ENCODE assay signal across 17 cellular contexts in the genomic region with DNA sequence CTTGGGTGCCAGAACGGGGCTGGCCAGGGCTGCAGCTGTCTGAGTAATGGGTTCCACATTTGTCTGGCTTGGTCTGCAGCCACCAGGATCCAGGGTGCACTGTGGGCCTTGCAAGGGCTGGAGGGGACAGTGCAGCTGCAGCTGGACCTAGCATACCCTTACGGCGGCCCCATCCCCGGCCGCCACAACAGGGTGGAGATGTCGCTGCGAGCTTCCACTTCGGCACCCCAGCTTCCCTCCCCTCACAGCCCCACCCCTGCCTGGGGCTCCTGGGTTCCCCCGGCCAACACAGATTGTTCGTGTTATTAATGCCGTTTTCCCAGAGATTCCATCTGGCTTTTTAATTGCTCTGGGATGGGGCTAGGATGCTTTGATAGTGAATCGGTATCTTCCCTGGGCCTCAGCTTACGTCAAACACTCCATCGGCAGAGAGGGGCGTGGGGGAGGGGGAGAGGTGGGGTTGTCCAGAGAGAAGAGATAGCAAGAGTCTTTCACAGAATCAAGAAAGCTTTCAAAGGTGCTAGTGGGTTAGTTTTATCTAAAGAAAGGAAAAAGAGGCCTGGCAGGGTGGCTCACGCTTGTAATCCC. TPM values are rescaled to one million over a fixed set of nuclear protein-coding genes. Genes with fewer than 3 reads are reported as not detected.
A peak's percentile ranks its signal among the peaks of the same experiment; 100 is the strongest.
DNase-seq lines count a peak whose midpoint lies in the region; ATAC-seq and TF ChIP-seq lines count a peak whose summit lies in the region.
"Had no signal": no experiment of that assay in that cellular context is flagged by ENCODE, and none has a peak within 500 bp of the region (broad histone marks: within the 10 kb centered on the region; RNA-seq: fewer than 3 reads in every experiment).

No MANE protein-coding gene starts in this region.

- TF ChIP-seq POLR2A in spleen (IDR thresholded peaks at IDR 0.05) = no peak

- peak overlapping the region in 2 of 8 donors; percentile 7 to 94 for H3K27ac ChIP-seq in spleen
- H3K27ac ChIP-seq: ascending aorta, RWPE1 had no signal

- H3K4me3 ChIP-seq in spleen = no peak overlapping the region
- H3K4me3 ChIP-seq: ascending aorta, MG63 had no signal

- no peaks in the 10 kb centered on the region for H3K36me3 ChIP-seq in spleen
- H3K36me3 ChIP-seq: ascending aorta, MG63 had no signal

- peaks cover 0 to 93% (median 23%) of the 10 kb centered on the region in 7 donors for H3K27me3 ChIP-seq in spleen (replicated peaks in 1 of 7)

- 74 to 89% (median 82%) methylated on average over 14 to 16 of the region's 16 CpGs for WGBS in spleen, 5 donors

- no peaks in the 10 kb centered on the region for H3K9me3 ChIP-seq in spleen
- H3K9me3 ChIP-seq: ascending aorta, MG63 had no signal

- DNase-seq in DMS 273 (lab: John Stamatoyannopoulos, UW; ENCODE audit: unreplicated experiment) (peak; percentile 77), NCI-H2171 (lab: John Stamatoyannopoulos, UW) (peak; percentile 71), islet precursor cell (peak; percentile 49), spleen (peak; percentile 71), ecto neural progenitor cell (ENCODE audit: low spot score) (no peak), UCSD-AML1 (lab: John Stamatoyannopoulos, UW; ENCODE audit: unreplicated experiment) (no peak)
- DNase-seq: activated CD4-positive, alpha-beta memory T cell treated with anti-CD3 and anti-CD28 coated beads for 36 hours; activated naive CD4-positive, alpha-beta T cell treated with Interleukin-2 at 50 U/mL for 16 hours; cerebellar nuclear complex; MG63; NCI-H187 treated with DMSO at 0.1 percent for 48 hours; NCI-H446 treated with DMSO at 0.1 percent for 48 hours; stimulated activated naive CD8-positive, alpha-beta T cell treated with anti-CD3 and anti-CD28 coated beads, Interleukin-15, Interleukin-2, amounts not matched to agents 100 U/mL and 50 U/mL, for 24 hours had no signal

- ATAC-seq in GM21529 (IDR thresholded peaks at IDR 0.05; ENCODE audit: unreplicated experiment) (no peak), HG03432 (IDR thresholded peaks at IDR 0.05; ENCODE audit: unreplicated experiment) (no peak)
- ATAC-seq: stimulated activated naive CD8-positive, alpha-beta T cell treated with anti-CD3 and anti-CD28 coated beads, Interleukin-15, Interleukin-2, amounts not matched to agents 100 U/mL and 50 U/mL, for 24 hours had no signal

- H3K4me1 ChIP-seq in spleen = peaks cover 6 to 89% (median 35%) of the 10 kb centered on the region in 6 donors

- TF ChIP-seq CTCF in spleen (IDR thresholded peaks at IDR 0.05 in 8 of 11, conservative IDR thresholded peaks at IDR 0.05 in 3 of 11) = no peak

- intact Hi-C loops in spleen (cut with DNase I; ENCODE audit: low total_unique reads) = no loop called here

RNA-seq across cellular contexts. Expression of gene CEBPA, which starts 5.8 kb away (rescaled TPM):
- total RNA-seq in spleen = 10 to 100 TPM; 15.5 to 27.7 (median 18.3) TPM
- polyA plus RNA-seq in spleen = 10 to 100 TPM in 1 of 3 donors, 1 to 10 TPM in 2; 7.4 to 19.8 (median 9.1) TPM

Comparison
In these comparisons a context has a peak if more than half of its experiments do, and no peak if none do; other contexts are left out.
1. DNase-seq: peak in DMS 273 (single experiment), NCI-H2171 (single experiment), islet precursor cell (single experiment) and spleen (single experiment); none in ecto neural progenitor cell (single experiment) and UCSD-AML1 (single experiment).